Comparison of ENCODE assay signal across 18 cellular contexts in genomic region chr3:47846186-47846879, GRCh38.
"Had no signal": no experiment of that assay in that cellular context is flagged by ENCODE, and none has a peak within 500 bp of the region (broad histone marks: within the 10 kb centered on the region; RNA-seq: fewer than 3 reads in every experiment).

No MANE protein-coding gene starts in this region.

- H3K36me3 ChIP-seq: uterus had no signal

- DNase-seq: effector CD4-positive, alpha-beta T cell; foreskin melanocyte; hippocampal formation; kidney glomerular epithelial cell; mammary epithelial cell; mucosa of descending colon; naive thymus-derived CD8-positive, alpha-beta T cell; small intestine; stimulated activated CD4-positive, alpha-beta T cell treated with anti-CD3 and anti-CD28 coated beads, Interleukin-12 subunit alpha, Interleukin-12 subunit beta, amount 100 ng/mL, for 4 hours; stimulated activated CD4-positive, alpha-beta T cell treated with anti-CD3 and anti-CD28 coated beads, Interleukin-2, amount 100 ng/mL, for 48 hours; stimulated activated naive CD8-positive, alpha-beta T cell treated with anti-CD3 and anti-CD28 coated beads, Interleukin-15, Interleukin-2, amounts not matched to agents 100 U/mL and 50 U/mL, for 24 hours; thyroid gland; uterus had no signal

- H3K27me3 ChIP-seq: heart left ventricle, right atrium auricular region, suprapubic skin, thyroid gland, upper lobe of left lung, uterus had no signal

- ATAC-seq: mucosa of descending colon; naive thymus-derived CD8-positive, alpha-beta T cell; stimulated activated naive CD8-positive, alpha-beta T cell treated with anti-CD3 and anti-CD28 coated beads, Interleukin-15, Interleukin-2, amounts not matched to agents 100 U/mL and 50 U/mL, for 24 hours had no signal

- H3K27ac ChIP-seq: coronary artery, heart left ventricle, right atrium auricular region, suprapubic skin, thyroid gland, upper lobe of left lung, uterus had no signal

- H3K9me3 Mint-ChIP-seq: naive thymus-derived CD8-positive, alpha-beta T cell had no signal

- H3K4me3 Mint-ChIP-seq: naive thymus-derived CD8-positive, alpha-beta T cell had no signal

- H3K4me3 ChIP-seq: coronary artery, heart left ventricle, mucosa of descending colon, right atrium auricular region, suprapubic skin, thyroid gland, upper lobe of left lung, uterus had no signal

- H3K4me1 Mint-ChIP-seq: naive thymus-derived CD8-positive, alpha-beta T cell had no signal

- FAIRE-seq: small intestine had no signal

- H3K4me1 ChIP-seq: right atrium auricular region, suprapubic skin, thyroid gland, upper lobe of left lung, uterus had no signal

- H3K27me3 Mint-ChIP-seq: naive thymus-derived CD8-positive, alpha-beta T cell had no signal

- H3K9me3 ChIP-seq: heart left ventricle, mucosa of descending colon, right atrium auricular region, suprapubic skin, thyroid gland, upper lobe of left lung, uterus had no signal
